ENCODE assay signal across 14 cellular contexts in genomic region chr18:1930291-1931270, GRCh38.
DNase-seq lines count a peak whose midpoint lies in the region; ATAC-seq and TF ChIP-seq lines count a peak whose summit lies in the region.
"Had no signal": no experiment of that assay in that cellular context is flagged by ENCODE, and none has a peak within 500 bp of the region (broad histone marks: within the 10 kb centered on the region; RNA-seq: fewer than 3 reads in every experiment).

No MANE protein-coding gene starts in this region.

- no peak for TF ChIP-seq EP300 in gastroesophageal sphincter (IDR thresholded peaks at IDR 0.05)

- H3K79me2 ChIP-seq in osteoblast (ENCODE audit: insufficient read depth, low read length) = no peaks in the 10 kb centered on the region

- no peak overlapping the region for H3K27ac Mint-ChIP-seq in WTC11
- no peak overlapping the region for H3K27ac Mint-ChIP-seq in Calu3 (ENCODE audit: unreplicated experiment)
- H3K27ac Mint-ChIP-seq: CD4-positive, alpha-beta memory T cell had no signal

- TF ChIP-seq POLR2A in gastroesophageal sphincter (IDR thresholded peaks at IDR 0.05) = no peak

- no peaks in the 10 kb centered on the region for H3K27me3 ChIP-seq in osteoblast (ENCODE audit: insufficient read depth, low read length)
- H3K27me3 ChIP-seq in upper lobe of right lung = no peaks in the 10 kb centered on the region
- H3K27me3 ChIP-seq in gastroesophageal sphincter = peaks cover 9% of the 10 kb centered on the region
- H3K27me3 ChIP-seq: BE2C had no signal

- H3K27me3 Mint-ChIP-seq in WTC11 (ENCODE audit: low read depth) = no peaks in the 10 kb centered on the region
- H3K27me3 Mint-ChIP-seq in activated T-cell treated with anti-CD3 and anti-CD28 coated beads, Interleukin-2, amount 50 U/mL, for 4 hours (ENCODE audit: low read depth) = no peaks in the 10 kb centered on the region
- H3K27me3 Mint-ChIP-seq in Calu3 (ENCODE audit: unreplicated experiment) = no peaks in the 10 kb centered on the region
- H3K27me3 Mint-ChIP-seq: CD4-positive, alpha-beta memory T cell had no signal

- H3K4me1 ChIP-seq in osteoblast (ENCODE audit: insufficient read depth, low read length) (no peaks in the 10 kb centered on the region), upper lobe of right lung (no peaks in the 10 kb centered on the region), gastroesophageal sphincter (no peaks in the 10 kb centered on the region)
- H3K4me1 ChIP-seq: A549, BE2C had no signal

- no peak overlapping the region for H2AFZ ChIP-seq in osteoblast (ENCODE audit: low read length)
- H2AFZ ChIP-seq: GM23248 had no signal

- H3K9me3 Mint-ChIP-seq in WTC11 (peaks cover 38% of the 10 kb centered on the region), Calu3 (ENCODE audit: low read depth, unreplicated experiment) (peaks cover 18% of the 10 kb centered on the region)
- peaks cover 7% of the 10 kb centered on the region for H3K9me3 Mint-ChIP-seq in activated T-cell treated with anti-CD3 and anti-CD28 coated beads, Interleukin-2, amount 50 U/mL, for 4 hours

- intact Hi-C loops in upper lobe of right lung (cut with DNase I) = no loop called here
- intact Hi-C loops in Calu3 (cut with micrococcal nuclease; ENCODE audit: unreplicated experiment) = no loop called here

- 0 to 54% methylated on average over 1 to 3 of the region's 5 CpGs for WGBS in gastroesophageal sphincter (ENCODE audit: low coverage in 1 of 2), 2 donors

- H3K4me1 Mint-ChIP-seq in WTC11 (peaks cover 12% of the 10 kb centered on the region), Calu3 (ENCODE audit: low read depth, unreplicated experiment) (no peaks in the 10 kb centered on the region)
- no peaks in the 10 kb centered on the region for H3K4me1 Mint-ChIP-seq in activated T-cell treated with anti-CD3 and anti-CD28 coated beads, Interleukin-2, amount 50 U/mL, for 4 hours (ENCODE audit: low read depth)
- H3K4me1 Mint-ChIP-seq: CD4-positive, alpha-beta memory T cell had no signal

- H3K4me3 ChIP-seq in osteoblast (ENCODE audit: insufficient read depth, low read length) = no peak overlapping the region
- H3K4me3 ChIP-seq in upper lobe of right lung = no peak overlapping the region
- H3K4me3 ChIP-seq in gastroesophageal sphincter = no peak overlapping the region
- H3K4me3 ChIP-seq: A549, GM23248 had no signal

- no TSS peak for BruUV-seq in Calu3 (replicated peaks; lab: Mats Ljungman, UMichigan)

- DNase-seq in WTC11 (ENCODE audit: low spot score) (no peak), osteoblast (ENCODE audit: insufficient read length, low spot score, missing footprints) (peak; percentile 50), upper lobe of right lung (no peak), Calu3 (no peak)
- no peak for DNase-seq in activated T-cell treated with anti-CD3 and anti-CD28 coated beads, Interleukin-2, amount 50 U/mL, for 4 hours
- DNase-seq: BE2C, DMS53, GF-D8, GM23248, HCEC 1CT had no signal

- no peak overlapping the region for H3K4me2 ChIP-seq in osteoblast (ENCODE audit: insufficient read depth, low read length)
- H3K4me2 ChIP-seq: A549 had no signal

- 0 out of 2 replicates have a peak, but pooled peaks have one; percentile 26 for ATAC-seq in WTC11
- peak; percentile 52 for ATAC-seq in upper lobe of right lung
- no peak for ATAC-seq in activated T-cell treated with anti-CD3 and anti-CD28 coated beads, Interleukin-2, amount 50 U/mL, for 4 hours
- no peak for ATAC-seq in gastroesophageal sphincter
- ATAC-seq: A549 had no signal

- no peak for TF ChIP-seq CTCF in WTC11 (IDR thresholded peaks at IDR 0.05)
- TF ChIP-seq CTCF in osteoblast (IDR thresholded peaks at IDR 0.05; ENCODE audit: extremely low read depth, low read depth, low read length) = no peak
- no peak for TF ChIP-seq CTCF in upper lobe of right lung (IDR thresholded peaks at IDR 0.05)
- no peak for TF ChIP-seq CTCF in gastroesophageal sphincter (IDR thresholded peaks at IDR 0.05)
- no peak for TF ChIP-seq CTCF in Calu3 (IDR thresholded peaks at IDR 0.05; ENCODE audit: unreplicated experiment)

- H3K27ac ChIP-seq in osteoblast (ENCODE audit: low read depth, low read length) (no peak overlapping the region), upper lobe of right lung (no peak overlapping the region), gastroesophageal sphincter (no peak overlapping the region)
- H3K27ac ChIP-seq: A549, C4-2B, GM23248 had no signal

- H3K36me3 ChIP-seq in osteoblast (ENCODE audit: insufficient read depth, low read length) (no peaks in the 10 kb centered on the region), upper lobe of right lung (no peaks in the 10 kb centered on the region), gastroesophageal sphincter (no peaks in the 10 kb centered on the region)
- H3K36me3 ChIP-seq: BE2C had no signal

- H4K20me1 ChIP-seq in osteoblast (ENCODE audit: insufficient read depth, low read length) = no peaks in the 10 kb centered on the region

- H3K9me3 ChIP-seq in osteoblast (ENCODE audit: low read depth, low read length) (no peaks in the 10 kb centered on the region), upper lobe of right lung (no peaks in the 10 kb centered on the region), gastroesophageal sphincter (no peaks in the 10 kb centered on the region)
- H3K9me3 ChIP-seq: A549, BE2C had no signal

- H3K36me3 Mint-ChIP-seq in WTC11 (peaks cover 25% of the 10 kb centered on the region), Calu3 (ENCODE audit: insufficient read depth, unreplicated experiment) (no peaks in the 10 kb centered on the region)
- H3K36me3 Mint-ChIP-seq in activated T-cell treated with anti-CD3 and anti-CD28 coated beads, Interleukin-2, amount 50 U/mL, for 4 hours (ENCODE audit: insufficient read depth) = no peaks in the 10 kb centered on the region
- H3K36me3 Mint-ChIP-seq: CD4-positive, alpha-beta memory T cell had no signal

- POLR2A ChIA-PET in WTC11 (lab: Charles Lee) = no interaction called here

- CTCF ChIA-PET in WTC11 (lab: Charles Lee) = interaction anchor here (0.9 kb wide), 1 partner anchor 174 kb away, joined by 4 read pairs; no protein-coding TSS in a partner anchor
- CTCF ChIA-PET in Calu3 (lab: Charles Lee) = no interaction called here

- H3K4me3 Mint-ChIP-seq in WTC11 = no peak overlapping the region
- H3K4me3 Mint-ChIP-seq in activated T-cell treated with anti-CD3 and anti-CD28 coated beads, Interleukin-2, amount 50 U/mL, for 4 hours = no peak overlapping the region
- no peak overlapping the region for H3K4me3 Mint-ChIP-seq in Calu3 (ENCODE audit: low read depth, unreplicated experiment)
- H3K4me3 Mint-ChIP-seq: CD4-positive, alpha-beta memory T cell had no signal

TF ChIP-seq in WTC11, 78 proteins besides CTCF, POLR2A, EP300 and RAD21:
- no peak for TF ChIP-seq SP1 (CRISPR knock-in tag; conservative IDR thresholded peaks at IDR 0.05)
- no peak for TF ChIP-seq ZNF396 (CRISPR knock-in tag; IDR thresholded peaks at IDR 0.05; ENCODE audit: borderline replicate concordance)
- TF ChIP-seq PREB (CRISPR knock-in tag; IDR thresholded peaks at IDR 0.05; ENCODE audit: borderline replicate concordance) = no peak
- TF ChIP-seq ZNF138 (CRISPR knock-in tag; conservative IDR thresholded peaks at IDR 0.05) = no peak
- TF ChIP-seq TCF7 (CRISPR knock-in tag; IDR thresholded peaks at IDR 0.05; ENCODE audit: low read depth) = no peak
TF ChIP-seq in WTC11: peak in this region for 0.

Comparison
In these comparisons a context has a peak if more than half of its experiments do, and no peak if none do; other contexts are left out.
1. ATAC-seq: peak in WTC11 (single experiment) and upper lobe of right lung (single experiment); none in activated T-cell treated with anti-CD3 and anti-CD28 coated beads, Interleukin-2, amount 50 U/mL, for 4 hours (0 of 2) and gastroesophageal sphincter (single experiment).